ENCODE assay signal across 21 cellular contexts in genomic region chr15:80041497-80042253, GRCh38.
"Had no signal": no experiment of that assay in that cellular context is flagged by ENCODE, and none has a peak within 500 bp of the region (broad histone marks: within the 10 kb centered on the region; RNA-seq: fewer than 3 reads in every experiment).

No MANE protein-coding gene starts in this region.

- H3K4me1 ChIP-seq: foreskin keratinocyte, neural progenitor cell, pancreas, suprapubic skin, tibial artery, upper lobe of left lung, vagina had no signal

- ATAC-seq: effector memory CD8-positive, alpha-beta T cell; foreskin keratinocyte; left colon; natural killer cell treated with Interleukin-12 subunit alpha and Interleukin-12 subunit beta and Interleukin-15 and Interleukin-18, amount 100 ng/mL, for 72 hours; pancreas; right cardiac atrium; stimulated activated effector memory CD8-positive, alpha-beta T cell treated with anti-CD3 and anti-CD28 coated beads, Interleukin-12 subunit alpha, Interleukin-12 subunit beta, amount 100 ng/mL, for 72 hours; stimulated activated naive CD8-positive, alpha-beta T cell treated with anti-CD3 and anti-CD28 coated beads, Interleukin-15, Interleukin-2, amounts not matched to agents 100 U/mL and 50 U/mL, for 24 hours had no signal

- H3K27ac ChIP-seq: foreskin keratinocyte, hepatocyte, neural progenitor cell, pancreas, suprapubic skin, tibial artery, upper lobe of left lung, vagina had no signal

- DNase-seq: cortex of kidney; effector memory CD8-positive, alpha-beta T cell; foreskin keratinocyte; head of caudate nucleus; left colon; nucleus accumbens; pancreas; right cardiac atrium; stimulated activated CD4-positive, alpha-beta T cell treated with anti-CD3 and anti-CD28 coated beads, Interleukin-4, amount 100 ng/mL, for 1 hour; stimulated activated CD8-positive, alpha-beta memory T cell treated with anti-CD3 and anti-CD28 coated beads, Interleukin-4, amount 100 ng/mL, for 48 hours; stimulated activated naive CD8-positive, alpha-beta T cell treated with anti-CD3 and anti-CD28 coated beads, Interleukin-15, Interleukin-2, amounts not matched to agents 100 U/mL and 50 U/mL, for 24 hours; tibial artery had no signal

- H3K9ac ChIP-seq: neural progenitor cell had no signal

- H3K27me3 ChIP-seq: foreskin keratinocyte, hepatocyte, neural progenitor cell, pancreas, suprapubic skin, tibial artery, upper lobe of left lung, vagina had no signal

- H3K79me2 ChIP-seq: hepatocyte had no signal

- H3K9me3 ChIP-seq: pancreas, suprapubic skin, tibial artery, upper lobe of left lung, vagina had no signal

- H3K4me1 Mint-ChIP-seq: mesothelial cell of epicardium; stimulated activated effector memory CD8-positive, alpha-beta T cell treated with anti-CD3 and anti-CD28 coated beads, Interleukin-12 subunit alpha, Interleukin-12 subunit beta, amount 100 ng/mL, for 72 hours had no signal

- H3K36me3 ChIP-seq: neural progenitor cell, pancreas, suprapubic skin, tibial artery, upper lobe of left lung, vagina had no signal

- H3K4me2 ChIP-seq: hepatocyte, neural progenitor cell had no signal

- FAIRE-seq: pancreas had no signal

- H3K36me3 Mint-ChIP-seq: mesothelial cell of epicardium; natural killer cell treated with Interleukin-12 subunit alpha and Interleukin-12 subunit beta and Interleukin-15 and Interleukin-18, amount 100 ng/mL, for 72 hours; neural progenitor cell; stimulated activated effector memory CD8-positive, alpha-beta T cell treated with anti-CD3 and anti-CD28 coated beads, Interleukin-12 subunit alpha, Interleukin-12 subunit beta, amount 100 ng/mL, for 72 hours had no signal

- H3K27me3 Mint-ChIP-seq: effector memory CD8-positive, alpha-beta T cell; progenitor cell of endocrine pancreas had no signal

- H2AFZ ChIP-seq: hepatocyte, neural progenitor cell had no signal

- H3K27ac Mint-ChIP-seq: effector memory CD8-positive, alpha-beta T cell; mesothelial cell of epicardium; natural killer cell treated with Interleukin-12 subunit alpha and Interleukin-12 subunit beta and Interleukin-15 and Interleukin-18, amount 100 ng/mL, for 72 hours; neural progenitor cell; progenitor cell of endocrine pancreas; stimulated activated effector memory CD8-positive, alpha-beta T cell treated with anti-CD3 and anti-CD28 coated beads, Interleukin-12 subunit alpha, Interleukin-12 subunit beta, amount 100 ng/mL, for 72 hours had no signal

- H3K9me3 Mint-ChIP-seq: effector memory CD8-positive, alpha-beta T cell; mesothelial cell of epicardium; natural killer cell treated with Interleukin-12 subunit alpha and Interleukin-12 subunit beta and Interleukin-15 and Interleukin-18, amount 100 ng/mL, for 72 hours; neural progenitor cell; stimulated activated effector memory CD8-positive, alpha-beta T cell treated with anti-CD3 and anti-CD28 coated beads, Interleukin-12 subunit alpha, Interleukin-12 subunit beta, amount 100 ng/mL, for 72 hours had no signal

- H3K4me3 ChIP-seq: hepatocyte, neural progenitor cell, pancreas, suprapubic skin, tibial artery, upper lobe of left lung, vagina had no signal

- H3K4me3 Mint-ChIP-seq: effector memory CD8-positive, alpha-beta T cell; mesothelial cell of epicardium; natural killer cell treated with Interleukin-12 subunit alpha and Interleukin-12 subunit beta and Interleukin-15 and Interleukin-18, amount 100 ng/mL, for 72 hours; neural progenitor cell; stimulated activated effector memory CD8-positive, alpha-beta T cell treated with anti-CD3 and anti-CD28 coated beads, Interleukin-12 subunit alpha, Interleukin-12 subunit beta, amount 100 ng/mL, for 72 hours had no signal
